Comparison of ENCODE assay signal across 18 cellular contexts in genomic region chr19:34228762-34229161, GRCh38.
"Had no signal": no experiment of that assay in that cellular context is flagged by ENCODE, and none has a peak within 500 bp of the region (broad histone marks: within the 10 kb centered on the region; RNA-seq: fewer than 3 reads in every experiment).

No MANE protein-coding gene starts in this region.

- H3K4me3 ChIP-seq: adrenal gland, coronary artery, testis, vagina had no signal

- H3K27me3 Mint-ChIP-seq: activated CD4-positive, alpha-beta T cell treated with anti-CD3 and anti-CD28 coated beads, Interleukin-2, amount 10 ng/mL, durations not matched to agents 7 days and 5 days; naive thymus-derived CD4-positive, alpha-beta T cell; stimulated activated naive CD8-positive, alpha-beta T cell treated with anti-CD3 and anti-CD28 coated beads, Interleukin-15, amount 100 ng/mL, for 72 hours; type B pancreatic cell had no signal

- DNase-seq: activated CD4-positive, alpha-beta T cell treated with anti-CD3 and anti-CD28 coated beads, Interleukin-2, amount 10 ng/mL, durations not matched to agents 7 days and 5 days; activated CD8-positive, alpha-beta T cell treated with anti-CD3 and anti-CD28 coated beads, Interleukin-2, amount 10 ng/mL, durations not matched to agents 7 days and 5 days; activated gamma-delta T cell treated with Interleukin-2 at 50 U/mL for 16 hours; cerebellar nuclear complex; left colon; mesendoderm; naive thymus-derived CD4-positive, alpha-beta T cell; right cardiac atrium; stimulated activated CD4-positive, alpha-beta T cell treated with anti-CD3 and anti-CD28 coated beads, Interleukin-4, amount 100 ng/mL, for 4 hours; stimulated activated naive CD8-positive, alpha-beta T cell treated with anti-CD3 and anti-CD28 coated beads, Interleukin-15, amount 100 ng/mL, for 72 hours; testis had no signal

- H3K9me3 Mint-ChIP-seq: activated CD4-positive, alpha-beta T cell treated with anti-CD3 and anti-CD28 coated beads, Interleukin-2, amount 10 ng/mL, durations not matched to agents 7 days and 5 days; activated naive CD4-positive, alpha-beta T cell treated with anti-CD3 and anti-CD28 coated beads, Interleukin-2, amount 50 U/mL, for 72 hours; naive thymus-derived CD4-positive, alpha-beta T cell; stimulated activated naive CD8-positive, alpha-beta T cell treated with anti-CD3 and anti-CD28 coated beads, Interleukin-15, amount 100 ng/mL, for 72 hours; type B pancreatic cell had no signal

- H3K27me3 ChIP-seq: adrenal gland, testis, vagina had no signal

- H3K4me3 Mint-ChIP-seq: activated CD4-positive, alpha-beta T cell treated with anti-CD3 and anti-CD28 coated beads, Interleukin-2, amount 10 ng/mL, durations not matched to agents 7 days and 5 days; activated CD8-positive, alpha-beta T cell treated with anti-CD3 and anti-CD28 coated beads, Interleukin-2, amount 10 ng/mL, durations not matched to agents 7 days and 5 days; naive thymus-derived CD4-positive, alpha-beta T cell; stimulated activated naive CD8-positive, alpha-beta T cell treated with anti-CD3 and anti-CD28 coated beads, Interleukin-15, amount 100 ng/mL, for 72 hours; type B pancreatic cell had no signal

- H3K27ac Mint-ChIP-seq: activated CD4-positive, alpha-beta T cell treated with anti-CD3 and anti-CD28 coated beads, Interleukin-2, amount 10 ng/mL, durations not matched to agents 7 days and 5 days; activated CD8-positive, alpha-beta T cell treated with anti-CD3 and anti-CD28 coated beads, Interleukin-2, amount 10 ng/mL, durations not matched to agents 7 days and 5 days; type B pancreatic cell had no signal

- H3K27ac ChIP-seq: coronary artery, epithelial cell of prostate, testis, vagina had no signal

- H3K9me3 ChIP-seq: adrenal gland, testis, vagina had no signal

- ATAC-seq: activated CD4-positive, CD25-positive, alpha-beta regulatory T cell treated with anti-CD3 and anti-CD28 coated beads, Interleukin-2, amount 50 U/mL, for 24 hours; activated CD8-positive, alpha-beta T cell treated with anti-CD3 and anti-CD28 coated beads, Interleukin-2, amount 10 ng/mL, durations not matched to agents 7 days and 5 days; activated naive CD4-positive, alpha-beta T cell treated with anti-CD3 and anti-CD28 coated beads, Interleukin-2, amount 50 U/mL, for 72 hours; left colon; naive thymus-derived CD4-positive, alpha-beta T cell; right cardiac atrium; stimulated activated naive CD8-positive, alpha-beta T cell treated with anti-CD3 and anti-CD28 coated beads, Interleukin-15, amount 100 ng/mL, for 72 hours had no signal
